22 cellular contexts compared by ENCODE assay signal in the genomic region with DNA sequence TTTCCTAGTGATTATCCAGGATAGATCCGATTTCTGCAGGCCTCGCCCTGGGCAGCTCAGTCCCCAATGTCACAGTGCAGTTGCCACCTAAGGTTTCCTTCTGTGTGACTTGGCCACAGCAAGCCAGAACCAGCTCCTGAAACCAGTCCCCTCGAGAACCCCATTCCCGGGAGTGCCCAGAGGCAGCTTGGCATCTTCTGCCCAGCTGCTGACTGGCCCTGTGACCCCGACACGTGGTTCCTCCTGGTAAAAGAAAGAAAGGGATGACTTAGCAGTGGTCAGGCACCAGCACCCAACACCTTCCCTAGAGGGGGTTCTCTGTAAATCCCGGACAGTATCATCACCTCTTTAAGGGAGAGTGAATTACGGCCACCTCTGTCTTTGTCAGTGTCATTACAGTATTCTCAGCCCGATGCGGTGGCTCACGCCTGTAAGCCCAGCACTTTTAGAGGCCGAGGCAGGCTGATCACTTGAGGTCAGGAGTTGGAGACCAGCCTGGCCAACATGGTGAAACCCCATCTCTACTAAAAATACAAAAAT. TPM values are rescaled to one million over a fixed set of nuclear protein-coding genes. Genes with fewer than 3 reads are reported as not detected.
DNase-seq lines count a peak whose midpoint lies in the region; ATAC-seq, FAIRE-seq and TF ChIP-seq lines count a peak whose summit lies in the region.
"Had no signal": no experiment of that assay in that cellular context is flagged by ENCODE, and none has a peak within 500 bp of the region (broad histone marks: within the 10 kb centered on the region; RNA-seq: fewer than 3 reads in every experiment).

No MANE protein-coding gene starts in this region.

- TF ChIP-seq POLR2A in esophagus squamous epithelium (IDR thresholded peaks at IDR 0.05) (no peak), HepG2 (IDR thresholded peaks at IDR 0.05; ENCODE audit: insufficient read depth in 1 of 2, low read depth in 2 of 2, low read length in 2 of 2) (no peak)

- 84 to 87% methylated on average over 3 to 6 of the region's 12 CpGs for WGBS in esophagus squamous epithelium, 2 donors
- no CpG with 5 or more reads among the region's 12 CpGs for WGBS in neuronal stem cell (ENCODE audit: extremely low coverage in 2 of 2, insufficient read length in 2 of 2, insufficient replicate concordance in 1 of 2), 2 donors
- 99% methylated on average over 7 of the region's 12 CpGs for WGBS in HepG2 (ENCODE audit: low lambda C conversion rate)

- no peaks in the 10 kb centered on the region for H3K79me2 ChIP-seq in HepG2 (ENCODE audit: insufficient read depth, low read length)

- H3K79me1 ChIP-seq in neuronal stem cell (ENCODE audit: low read depth, low read length): no peaks in the 10 kb centered on the region

- H3K36me3 Mint-ChIP-seq in activated CD8-positive, alpha-beta memory T cell treated with anti-CD3 and anti-CD28 coated beads, Interleukin-2, amount 10 ng/mL, durations not matched to agents 7 days and 5 days: peaks cover 47% of the 10 kb centered on the region

- no peak for FAIRE-seq in HepG2 (lab: Jason Lieb, UNC)
- FAIRE-seq: bronchial epithelial cell, RCC 7860 had no signal

- no peak overlapping the region for H2BK12ac ChIP-seq in neuronal stem cell (ENCODE audit: low read length)

- peak overlapping the region in 3 of 4 donors; percentile 29 to 44 (median 43) for H3K27ac ChIP-seq in esophagus squamous epithelium
- H3K27ac ChIP-seq in neuronal stem cell (replicated peaks; ENCODE audit: low read length): no peak overlapping the region
- H3K27ac ChIP-seq in tibial artery: peak overlapping the region; percentile 74 to 84
- no peak overlapping the region for H3K27ac ChIP-seq in HepG2 (ENCODE audit: extremely low read length, insufficient read depth, low read length)
- H3K27ac ChIP-seq: 22Rv1, prostate gland, upper lobe of right lung, WERI-Rb-1 had no signal

- no peak for TF ChIP-seq EP300 in HepG2 (IDR thresholded peaks at IDR 0.05; ENCODE audit: low read depth in 2 of 2, low read length in 2 of 2)
- no peak for TF ChIP-seq EP300 in HepG2 (CRISPR knock-in tag; IDR thresholded peaks at IDR 0.05; ENCODE audit: borderline replicate concordance)

- no peak for TF ChIP-seq RAD21 in HepG2 (CRISPR knock-in tag; IDR thresholded peaks at IDR 0.05)

- no peak for TF ChIP-seq CTCF in esophagus squamous epithelium (IDR thresholded peaks at IDR 0.05)
- TF ChIP-seq CTCF in tibial artery (IDR thresholded peaks at IDR 0.05): no peak
- no peak for TF ChIP-seq CTCF in HepG2 (CRISPR knock-in tag; IDR thresholded peaks at IDR 0.05)

- no peaks in the 10 kb centered on the region for H3K9me3 Mint-ChIP-seq in activated CD8-positive, alpha-beta memory T cell treated with anti-CD3 and anti-CD28 coated beads, Interleukin-2, amount 10 ng/mL, durations not matched to agents 7 days and 5 days (ENCODE audit: low read depth)
- H3K9me3 Mint-ChIP-seq: activated CD4-positive, alpha-beta memory T cell treated with anti-CD3 and anti-CD28 coated beads, Interleukin-2, amount 10 ng/mL, durations not matched to agents 7 days and 5 days; activated naive CD8-positive, alpha-beta T cell treated with anti-CD3 and anti-CD28 coated beads for 36 hours; H9 had no signal

- H3K18ac ChIP-seq in neuronal stem cell (ENCODE audit: low read length): no peak overlapping the region

- H4K91ac ChIP-seq in neuronal stem cell (ENCODE audit: low read depth, low read length, poor library complexity): no peak overlapping the region

- no peak overlapping the region for H2BK15ac ChIP-seq in neuronal stem cell (ENCODE audit: low read length)

- peak overlapping the region; percentile 40 for H3K27ac Mint-ChIP-seq in activated CD8-positive, alpha-beta memory T cell treated with anti-CD3 and anti-CD28 coated beads, Interleukin-2, amount 10 ng/mL, durations not matched to agents 7 days and 5 days
- H3K27ac Mint-ChIP-seq: activated naive CD8-positive, alpha-beta T cell treated with anti-CD3 and anti-CD28 coated beads for 36 hours had no signal

- H4K8ac ChIP-seq in neuronal stem cell (ENCODE audit: low read depth, low read length): peak overlapping the region; percentile 89

- no peak overlapping the region for H3K14ac ChIP-seq in neuronal stem cell (ENCODE audit: low read length)

- H3K4me1 ChIP-seq in esophagus squamous epithelium (peaks cover 18 to 32% (median 19%) of the 10 kb centered on the region in 3 donors), neuronal stem cell (ENCODE audit: control insufficient read depth in 2 of 2, insufficient read depth in 1 of 2, low read depth in 1 of 2, low read length in 2 of 2) (peaks cover 0 to 6% of the 10 kb centered on the region in 2 donors), tibial artery (peaks cover 3 to 71% (median 42%) of the 10 kb centered on the region in 4 donors), HepG2 (ENCODE audit: insufficient read depth, low read length) (peaks cover 7% of the 10 kb centered on the region; the same call in 1 of the 2 replicates)
- H3K4me1 ChIP-seq: prostate gland, upper lobe of right lung had no signal

- H3K4me3 ChIP-seq in esophagus squamous epithelium: no peak overlapping the region
- no peak overlapping the region for H3K4me3 ChIP-seq in neuronal stem cell (ENCODE audit: low read length in 2 of 2)
- no peak overlapping the region for H3K4me3 ChIP-seq in tibial artery
- H3K4me3 ChIP-seq in HepG2 (replicated peaks in 1 of 3; ENCODE audit: insufficient read depth in 1 of 3, low read depth in 2 of 3, low read length in 3 of 3): no peak overlapping the region
- H3K4me3 ChIP-seq: prostate gland, upper lobe of right lung had no signal

- no peaks in the 10 kb centered on the region for H3K9me3 ChIP-seq in esophagus squamous epithelium
- no peaks in the 10 kb centered on the region for H3K9me3 ChIP-seq in neuronal stem cell (replicated peaks in 1 of 2; ENCODE audit: control insufficient read depth in 2 of 2, insufficient read depth in 1 of 2, low read depth in 1 of 2, low read length in 2 of 2)
- H3K9me3 ChIP-seq in tibial artery: no peaks in the 10 kb centered on the region
- H3K9me3 ChIP-seq in HepG2 (ENCODE audit: low read length): no peaks in the 10 kb centered on the region
- H3K9me3 ChIP-seq: BE2C, prostate gland, upper lobe of right lung had no signal

- H2AFZ ChIP-seq in neuronal stem cell (ENCODE audit: low read length): no peak overlapping the region
- H2AFZ ChIP-seq in HepG2 (ENCODE audit: low read length): no peak overlapping the region

- BruUV-seq in HepG2 (replicated peaks; lab: Mats Ljungman, UMichigan): no TSS peak

- no peak overlapping the region for H3K4ac ChIP-seq in neuronal stem cell (ENCODE audit: low read length)

- H3K36me3 ChIP-seq in esophagus squamous epithelium (peaks cover 0 to 19% (median 0%) of the 10 kb centered on the region in 3 donors), neuronal stem cell (replicated peaks in 1 of 2; ENCODE audit: control insufficient read depth in 2 of 2, insufficient read depth in 2 of 2, low read length in 2 of 2) (peaks cover 0 to 58% of the 10 kb centered on the region in 2 donors), tibial artery (peaks cover 0 to 5% (median 3%) of the 10 kb centered on the region in 3 donors), HepG2 (replicated peaks in 1 of 2; ENCODE audit: control insufficient read depth in 1 of 2, insufficient read depth in 2 of 2, low read length in 2 of 2) (peaks cover 2 to 3% of the 10 kb centered on the region in 2 experiments; a peak in 4 of 5 replicates)
- H3K36me3 ChIP-seq: BE2C, prostate gland had no signal

- CTCF ChIA-PET in activated CD8-positive, alpha-beta memory T cell treated with anti-CD3 and anti-CD28 coated beads, Interleukin-2, amount 10 ng/mL, durations not matched to agents 7 days and 5 days (lab: Charles Lee): no interaction called here
- CTCF ChIA-PET in HepG2 (lab: Yijun Ruan, JAX; ENCODE audit: low intra/inter-chr PET ratio, low total read pairs): no interaction called here

- H3K4me1 Mint-ChIP-seq in activated CD8-positive, alpha-beta memory T cell treated with anti-CD3 and anti-CD28 coated beads, Interleukin-2, amount 10 ng/mL, durations not matched to agents 7 days and 5 days: peaks cover 45% of the 10 kb centered on the region

- intact Hi-C loops in esophagus squamous epithelium (cut with DNase I): no loop called here
- intact Hi-C loops in tibial artery (cut with DNase I; ENCODE audit: low total_unique reads): no loop called here
- intact Hi-C loops in HepG2 (cut with micrococcal nuclease; ENCODE audit: unreplicated experiment): no loop called here

- no peaks in the 10 kb centered on the region for H3K27me3 Mint-ChIP-seq in activated CD8-positive, alpha-beta memory T cell treated with anti-CD3 and anti-CD28 coated beads, Interleukin-2, amount 10 ng/mL, durations not matched to agents 7 days and 5 days
- H3K27me3 Mint-ChIP-seq: activated CD4-positive, alpha-beta memory T cell treated with anti-CD3 and anti-CD28 coated beads, Interleukin-2, amount 10 ng/mL, durations not matched to agents 7 days and 5 days; activated naive CD8-positive, alpha-beta T cell treated with anti-CD3 and anti-CD28 coated beads for 36 hours had no signal

- POLR2A ChIA-PET in HepG2 (lab: Yijun Ruan, JAX): no interaction called here

- in situ Hi-C loops in HepG2 (cut with HindIII; ENCODE audit: extremely low pct_ligation_motif_present, low pct_unique_long_range_greater_than_20kb): no loop called here

- H3K9ac ChIP-seq in neuronal stem cell (ENCODE audit: low read depth, low read length, poor library complexity) (no peak overlapping the region), HepG2 (ENCODE audit: insufficient read depth, low read depth, low read length) (no peak overlapping the region)

- no peak overlapping the region for H2BK120ac ChIP-seq in neuronal stem cell (ENCODE audit: low read depth, low read length)

- no peaks in the 10 kb centered on the region for H3K27me3 ChIP-seq in esophagus squamous epithelium
- no peaks in the 10 kb centered on the region for H3K27me3 ChIP-seq in neuronal stem cell (ENCODE audit: control insufficient read depth in 3 of 3, insufficient read depth in 3 of 3, low read depth in 1 of 3, low read length in 3 of 3)
- H3K27me3 ChIP-seq in tibial artery: no peaks in the 10 kb centered on the region
- H3K27me3 ChIP-seq in HepG2 (ENCODE audit: control insufficient read depth in 1 of 2, insufficient read depth in 2 of 2, low read length in 2 of 2): no peaks in the 10 kb centered on the region
- H3K27me3 ChIP-seq: BE2C, upper lobe of right lung had no signal

- H2BK5ac ChIP-seq in neuronal stem cell (ENCODE audit: low read length): no peak overlapping the region

- no peak for ATAC-seq in activated CD8-positive, alpha-beta memory T cell treated with anti-CD3 and anti-CD28 coated beads, Interleukin-2, amount 10 ng/mL, durations not matched to agents 7 days and 5 days
- no peak for ATAC-seq in HepG2
- ATAC-seq in HG03025 (IDR thresholded peaks at IDR 0.05; ENCODE audit: low FRiP score, unreplicated experiment): no peak
- ATAC-seq: left lobe of liver, upper lobe of right lung had no signal

- no peak overlapping the region for H3K4me3 Mint-ChIP-seq in activated CD8-positive, alpha-beta memory T cell treated with anti-CD3 and anti-CD28 coated beads, Interleukin-2, amount 10 ng/mL, durations not matched to agents 7 days and 5 days
- H3K4me3 Mint-ChIP-seq: activated CD4-positive, alpha-beta memory T cell treated with anti-CD3 and anti-CD28 coated beads, Interleukin-2, amount 10 ng/mL, durations not matched to agents 7 days and 5 days; activated naive CD8-positive, alpha-beta T cell treated with anti-CD3 and anti-CD28 coated beads for 36 hours; H9 had no signal

- DNase-seq in activated CD8-positive, alpha-beta memory T cell treated with anti-CD3 and anti-CD28 coated beads, Interleukin-2, amount 10 ng/mL, durations not matched to agents 7 days and 5 days: no peak
- DNase-seq in activated CD8-positive, alpha-beta memory T cell treated with anti-CD3 and anti-CD28 coated beads, Interleukin-2, amount 50 U/mL, for 4 hours: no peak
- no peak for DNase-seq in esophagus squamous epithelium (lab: John Stamatoyannopoulos, UW)
- DNase-seq in neuronal stem cell (ENCODE audit: low spot score): no peak
- DNase-seq in tibial artery: no peak
- DNase-seq in NCI-H526 (lab: John Stamatoyannopoulos, UW): no peak
- DNase-seq in HepG2 (ENCODE audit: low spot score): no peak
- DNase-seq: activated CD4-positive, alpha-beta memory T cell treated with anti-CD3 and anti-CD28 coated beads, Interleukin-2, amount 10 ng/mL, durations not matched to agents 7 days and 5 days; activated naive CD8-positive, alpha-beta T cell treated with anti-CD3 and anti-CD28 coated beads for 36 hours; DMS 273 treated with DMSO at 0.1 percent for 48 hours; effector CD8-positive, alpha-beta T cell; H9; NCI-H1105 treated with DMSO at 0.1 percent for 48 hours; upper lobe of right lung; WERI-Rb-1 had no signal

- H3K4me2 ChIP-seq in neuronal stem cell (ENCODE audit: insufficient read depth, low read length, poor library complexity, severe bottlenecking): no peak overlapping the region
- no peak overlapping the region for H3K4me2 ChIP-seq in HepG2 (ENCODE audit: low read depth, low read length)

- no peaks in the 10 kb centered on the region for H4K20me1 ChIP-seq in HepG2 (ENCODE audit: insufficient read depth, low read length)

- H2AK5ac ChIP-seq in neuronal stem cell (ENCODE audit: low read depth, low read length): peak overlapping the region; percentile 60

- peak overlapping the region; percentile 18 for H3K23ac ChIP-seq in neuronal stem cell (ENCODE audit: low read depth, low read length, poor library complexity)

RNA-seq across cellular contexts. Expression of gene MYO9B, which starts 41.7 kb away (rescaled TPM):
- 100 to 1,000 TPM; 280 to 356 TPM for total RNA-seq in activated CD8-positive, alpha-beta memory T cell treated with anti-CD3 and anti-CD28 coated beads, Interleukin-2, amount 10 ng/mL, durations not matched to agents 7 days and 5 days
- 10 to 100 TPM; 25.5 to 60.5 (median 39.5) TPM for total RNA-seq in esophagus squamous epithelium
- polyA plus RNA-seq in neuronal stem cell (2013, experiment 1 of 2): 22.7 TPM
- 23.8 TPM for polyA plus RNA-seq in neuronal stem cell (2013, experiment 2 of 2)
- 14.1 and 18.0 TPM in 2 replicates for total RNA-seq in HepG2 (2016; rRNA removed; fragmentation: Illumina TruSeq; extraction: Trizol)
- 13.9 and 14.5 TPM in 2 replicates for total RNA-seq in HepG2 (2016; cell fraction: cytosol; rRNA removed; fragmentation: Illumina TruSeq; extraction: Trizol; ENCODE audit: low read depth)
- total RNA-seq in HepG2 (2016; cell fraction: insoluble cytoplasmic fraction; rRNA removed; fragmentation: Illumina TruSeq; extraction: Trizol): 10.1 and 18.6 TPM in 2 replicates
- 10.7 and 11.5 TPM in 2 replicates for total RNA-seq in HepG2 (2016; cell fraction: membrane; rRNA removed; fragmentation: Illumina TruSeq; extraction: Trizol)
- total RNA-seq in HepG2 (2016; cell fraction: nucleus; rRNA removed; fragmentation: Illumina TruSeq; extraction: Trizol): 22.1 and 24.4 TPM in 2 replicates
- 18.3 and 23.4 TPM in 2 replicates for polyA plus RNA-seq in HepG2 (2011; rRNA removed)
- polyA plus RNA-seq in HepG2 (2011; cell fraction: cytosol; rRNA removed): 7.2 and 9.7 TPM in 2 replicates
- polyA plus RNA-seq in HepG2 (2011; cell fraction: nucleus; rRNA removed): 169 and 196 TPM in 2 replicates
- 15.6 and 21.8 TPM in 2 replicates for polyA plus RNA-seq in HepG2 (2012)
- 1.5 and 1.8 TPM in 2 replicates for polyA plus RNA-seq in HepG2 (2016; cell fraction: cytosol; fragmentation: Illumina TruSeq; extraction: Trizol; ENCODE audit: low read depth)
- polyA plus RNA-seq in HepG2 (2016; cell fraction: insoluble cytoplasmic fraction; fragmentation: Illumina TruSeq; extraction: Trizol; ENCODE audit: low read depth): 11.9 and 14.6 TPM in 2 replicates
- 3.6 and 3.7 TPM in 2 replicates for polyA plus RNA-seq in HepG2 (2016; cell fraction: membrane; fragmentation: Illumina TruSeq; extraction: Trizol; ENCODE audit: low read depth)
- polyA plus RNA-seq in HepG2 (2016; cell fraction: nucleus; fragmentation: Illumina TruSeq; extraction: Trizol; ENCODE audit: insufficient read depth, low read depth): 77.8 and 81.3 TPM in 2 replicates
- polyA minus RNA-seq in HepG2 (2011; rRNA and poly(A)+ RNA removed; ENCODE audit: low replicate concordance): 28.0 and 67.0 TPM in 2 replicates
- 11.5 and 11.6 TPM in 2 replicates for polyA minus RNA-seq in HepG2 (2011; cell fraction: cytosol; rRNA and poly(A)+ RNA removed)
- 37.3 and 38.0 TPM in 2 replicates for polyA minus RNA-seq in HepG2 (2011; cell fraction: nucleus; rRNA and poly(A)+ RNA removed)

RNA-seq across cellular contexts. Expression of gene HAUS8, which starts 42.1 kb away (rescaled TPM):
- total RNA-seq in activated CD8-positive, alpha-beta memory T cell treated with anti-CD3 and anti-CD28 coated beads, Interleukin-2, amount 10 ng/mL, durations not matched to agents 7 days and 5 days: 10 to 100 TPM; 62.1 to 73.0 TPM
- total RNA-seq in esophagus squamous epithelium (1 to 10 TPM; 3.0 to 5.8 (median 3.2) TPM), HepG2 (2016; rRNA removed; fragmentation: Illumina TruSeq; extraction: Trizol) (17.5 and 19.1 TPM in 2 replicates)
- polyA plus RNA-seq in neuronal stem cell (2013, experiment 1 of 2): 26.5 TPM
- polyA plus RNA-seq in neuronal stem cell (2013, experiment 2 of 2): 27.2 TPM
- 7.9 and 8.8 TPM in 2 replicates for total RNA-seq in HepG2 (2016; cell fraction: cytosol; rRNA removed; fragmentation: Illumina TruSeq; extraction: Trizol; ENCODE audit: low read depth)
- 17.4 and 19.5 TPM in 2 replicates for total RNA-seq in HepG2 (2016; cell fraction: insoluble cytoplasmic fraction; rRNA removed; fragmentation: Illumina TruSeq; extraction: Trizol)
- 10.4 and 12.6 TPM in 2 replicates for total RNA-seq in HepG2 (2016; cell fraction: membrane; rRNA removed; fragmentation: Illumina TruSeq; extraction: Trizol)
- 10.9 and 13.5 TPM in 2 replicates for total RNA-seq in HepG2 (2016; cell fraction: nucleus; rRNA removed; fragmentation: Illumina TruSeq; extraction: Trizol)
- polyA plus RNA-seq in HepG2 (2011; rRNA removed): 7.1 and 7.8 TPM in 2 replicates
- polyA plus RNA-seq in HepG2 (2011; cell fraction: cytosol; rRNA removed): 4.3 and 7.7 TPM in 2 replicates
- 9.4 and 9.9 TPM in 2 replicates for polyA plus RNA-seq in HepG2 (2011; cell fraction: nucleus; rRNA removed)
- 5.2 and 6.2 TPM in 2 replicates for polyA plus RNA-seq in HepG2 (2012)
- polyA plus RNA-seq in HepG2 (2016; cell fraction: cytosol; fragmentation: Illumina TruSeq; extraction: Trizol; ENCODE audit: low read depth): 4.1 and 4.3 TPM in 2 replicates
- polyA plus RNA-seq in HepG2 (2016; cell fraction: insoluble cytoplasmic fraction; fragmentation: Illumina TruSeq; extraction: Trizol; ENCODE audit: low read depth): 20.4 and 22.5 TPM in 2 replicates
- polyA plus RNA-seq in HepG2 (2016; cell fraction: membrane; fragmentation: Illumina TruSeq; extraction: Trizol; ENCODE audit: low read depth): 5.6 and 9.6 TPM in 2 replicates
- 26.2 and 30.0 TPM in 2 replicates for polyA plus RNA-seq in HepG2 (2016; cell fraction: nucleus; fragmentation: Illumina TruSeq; extraction: Trizol; ENCODE audit: insufficient read depth, low read depth)
- 6.4 and 32.7 TPM in 2 replicates for polyA minus RNA-seq in HepG2 (2011; rRNA and poly(A)+ RNA removed; ENCODE audit: low replicate concordance)
- polyA minus RNA-seq in HepG2 (2011; cell fraction: cytosol; rRNA and poly(A)+ RNA removed): 2.3 and 4.7 TPM in 2 replicates
- polyA minus RNA-seq in HepG2 (2011; cell fraction: nucleus; rRNA and poly(A)+ RNA removed): 3.7 and 4.2 TPM in 2 replicates

Comparison
In these comparisons a context has a peak if more than half of its experiments do, and no peak if none do; other contexts are left out.
1. H3K27ac ChIP-seq: peak in esophagus squamous epithelium (3 of 4) and tibial artery (2 of 2); none in neuronal stem cell (single experiment) and HepG2 (single experiment).
2. RNA of gene MYO9B, which starts 41.7 kb away (total RNA-seq): 280 to 356 TPM in activated CD8-positive, alpha-beta memory T cell treated with anti-CD3 and anti-CD28 coated beads, Interleukin-2, amount 10 ng/mL, durations not matched to agents 7 days and 5 days; 25.5 to 60.5 TPM in esophagus squamous epithelium and 10.1 to 24.4 TPM in HepG2; every median in the first group is over 4 times any median in the second.